ENCODE assay signal across 9 cellular contexts in genomic region chr6:33198853-33199436, GRCh38. TPM values are rescaled to one million over a fixed set of nuclear protein-coding genes. Genes with fewer than 3 reads are reported as not detected.
DNase-seq lines count a peak whose midpoint lies in the region; ATAC-seq, FAIRE-seq and TF ChIP-seq lines count a peak whose summit lies in the region.
"Had no signal": no experiment of that assay in that cellular context is flagged by ENCODE, and none has a peak within 500 bp of the region (broad histone marks: within the 10 kb centered on the region; RNA-seq: fewer than 3 reads in every experiment).

No MANE protein-coding gene starts in this region.

- H3K36me3 Mint-ChIP-seq in astrocyte (ENCODE audit: low read depth, unreplicated experiment): peaks cover 46% of the 10 kb centered on the region

- H3K4me1 Mint-ChIP-seq in astrocyte (ENCODE audit: low read depth, unreplicated experiment): peaks cover 33% of the 10 kb centered on the region

- ATAC-seq in heart left ventricle (no peak), Right ventricle myocardium superior (ENCODE audit: poor library complexity) (no peak), lower lobe of right lung (no peak), upper lobe of right lung (no peak)

- H2AFZ ChIP-seq in astrocyte (ENCODE audit: low read depth, low read length): no peak overlapping the region

- no peak for TF ChIP-seq POLR2A in heart left ventricle (IDR thresholded peaks at IDR 0.05)

- no peak for FAIRE-seq in astrocyte (lab: Jason Lieb, UNC)

- TF ChIP-seq CTCF in heart left ventricle (IDR thresholded peaks at IDR 0.05): no peak
- no peak for TF ChIP-seq CTCF in astrocyte (IDR thresholded peaks at IDR 0.05; ENCODE audit: insufficient read depth, low read depth, low read length)
- TF ChIP-seq CTCF in lower lobe of right lung (IDR thresholded peaks at IDR 0.05): no peak
- no peak for TF ChIP-seq CTCF in upper lobe of right lung (IDR thresholded peaks at IDR 0.05)

- H4K20me1 ChIP-seq in astrocyte (ENCODE audit: insufficient read depth, low read length): peaks cover 83% of the 10 kb centered on the region

- no peaks in the 10 kb centered on the region for H3K27me3 ChIP-seq in heart left ventricle
- no peaks in the 10 kb centered on the region for H3K27me3 ChIP-seq in astrocyte (ENCODE audit: insufficient read depth, low read length)
- no peaks in the 10 kb centered on the region for H3K27me3 ChIP-seq in lower lobe of right lung (ENCODE audit: low read depth)
- no peaks in the 10 kb centered on the region for H3K27me3 ChIP-seq in upper lobe of right lung

- H3K9ac ChIP-seq in astrocyte (ENCODE audit: low read length): peak overlapping the region; percentile 100

- H3K4me3 ChIP-seq in heart left ventricle (peak overlapping the region in 11 of 12 donors; percentile 59 to 98 (median 81)), astrocyte (ENCODE audit: insufficient read depth, low read depth, low read length) (peak overlapping the region; percentile 98), lower lobe of right lung (peak overlapping the region; percentile 88), upper lobe of right lung (peak overlapping the region; percentile 79)

- peak overlapping the region; percentile 96 for H3K4me2 ChIP-seq in astrocyte (ENCODE audit: low read length)

- intact Hi-C loops in heart left ventricle (cut with DNase I): loop anchor here in 7 of 10 donors (2.0 to 5.0 kb wide), 3 partner anchors 36 to 38 kb away; no protein-coding TSS in a partner anchor
- intact Hi-C loops in Right ventricle myocardium superior (cut with DNase I): no loop called here
- intact Hi-C loops in lower lobe of right lung (cut with DNase I): no loop called here
- intact Hi-C loops in upper lobe of right lung (cut with DNase I): no loop called here

- H3K4me1 ChIP-seq in heart left ventricle (peaks cover 8 to 72% (median 47%) of the 10 kb centered on the region in 12 donors), astrocyte (ENCODE audit: insufficient read depth, low read length) (peaks cover 28% of the 10 kb centered on the region), lower lobe of right lung (peaks cover 53% of the 10 kb centered on the region), upper lobe of right lung (peaks cover 40% of the 10 kb centered on the region)

- peaks cover 68% of the 10 kb centered on the region for H3K79me2 ChIP-seq in astrocyte (ENCODE audit: insufficient read depth, low read length)

- no peak for DNase-seq in heart left ventricle
- DNase-seq in Right ventricle myocardium superior: no peak
- no peak for DNase-seq in astrocyte (ENCODE audit: low read depth)
- DNase-seq in lower lobe of right lung: no peak
- peak; percentile 57 for DNase-seq in upper lobe of right lung
- DNase-seq in CD1c-positive myeloid dendritic cell (ENCODE audit: extremely low spot score): no peak
- no peak for DNase-seq in germinal center (ENCODE audit: low spot score)
- DNase-seq in NCI-H2227 treated with DMSO at 0.1 percent for 48 hours (lab: John Stamatoyannopoulos, UW): no peak
- DNase-seq: T-helper 9 cell had no signal

- WGBS in heart left ventricle, 4 donors: 35 to 39% (median 38%) methylated on average over 3 of the region's 3 CpGs

- no peaks in the 10 kb centered on the region for H3K9me3 ChIP-seq in heart left ventricle
- no peaks in the 10 kb centered on the region for H3K9me3 ChIP-seq in astrocyte (ENCODE audit: insufficient read depth, low read depth, low read length)
- no peaks in the 10 kb centered on the region for H3K9me3 ChIP-seq in lower lobe of right lung
- no peaks in the 10 kb centered on the region for H3K9me3 ChIP-seq in upper lobe of right lung

- H3K9me3 Mint-ChIP-seq in astrocyte (ENCODE audit: unreplicated experiment): no peaks in the 10 kb centered on the region

- H3K27ac ChIP-seq in heart left ventricle: peak overlapping the region in 10 of 12 donors; percentile 93 to 100 (median 98)
- no peak overlapping the region for H3K27ac ChIP-seq in astrocyte (ENCODE audit: low read depth, low read length)
- H3K27ac ChIP-seq in lower lobe of right lung: peak overlapping the region; percentile 95
- peak overlapping the region; percentile 97 for H3K27ac ChIP-seq in upper lobe of right lung

- H3K36me3 ChIP-seq in heart left ventricle (peaks cover 0 to 69% (median 55%) of the 10 kb centered on the region in 9 donors), astrocyte (ENCODE audit: insufficient read depth, low read length) (peaks cover 55% of the 10 kb centered on the region), lower lobe of right lung (peaks cover 56% of the 10 kb centered on the region), upper lobe of right lung (peaks cover 56% of the 10 kb centered on the region)

- H3K4me3 Mint-ChIP-seq in astrocyte (ENCODE audit: unreplicated experiment): peak overlapping the region; percentile 91

- peak overlapping the region; percentile 54 for H3K27ac Mint-ChIP-seq in astrocyte (ENCODE audit: unreplicated experiment)

- H3K27me3 Mint-ChIP-seq in astrocyte (ENCODE audit: low read depth, unreplicated experiment): no peaks in the 10 kb centered on the region

RNA-seq across cellular contexts. Expression of gene RXRB, which starts 1.5 kb away (rescaled TPM):
- total RNA-seq in heart left ventricle: 10 to 100 TPM; 20.7 to 39.6 (median 33.4) TPM
- 10 to 100 TPM; 24.6 to 29.8 TPM for polyA plus RNA-seq in heart left ventricle
- 37.9 TPM for total RNA-seq in Right ventricle myocardium superior
- total RNA-seq in astrocyte: 34.0 and 39.4 TPM in 2 replicates
- total RNA-seq in lower lobe of right lung: 47.4 TPM
- 46.6 TPM for total RNA-seq in upper lobe of right lung

RNA-seq across cellular contexts. Expression of gene SLC39A7, which starts 1.7 kb away (rescaled TPM):
- total RNA-seq in heart left ventricle: 10 to 100 TPM; 42.4 to 70.4 (median 55.3) TPM
- 100 to 1,000 TPM in 1 of 2 donors, 10 to 100 TPM in 1; 39.9 to 197 TPM for polyA plus RNA-seq in heart left ventricle
- 46.0 TPM for total RNA-seq in Right ventricle myocardium superior
- 150 and 164 TPM in 2 replicates for total RNA-seq in astrocyte
- total RNA-seq in lower lobe of right lung: 76.0 TPM
- 89.1 TPM for total RNA-seq in upper lobe of right lung

RNA-seq across cellular contexts. Expression of gene HSD17B8, which starts 5.5 kb away (rescaled TPM):
- total RNA-seq in heart left ventricle (10 to 100 TPM; 15.8 to 31.7 (median 18.8) TPM), Right ventricle myocardium superior (25.1 TPM), astrocyte (2.1 and 2.6 TPM in 2 replicates), lower lobe of right lung (13.3 TPM), upper lobe of right lung (14.7 TPM)
- 10 to 100 TPM; 16.7 to 17.9 TPM for polyA plus RNA-seq in heart left ventricle

RNA-seq across cellular contexts. Expression of gene COL11A2, which starts 6.7 kb away (rescaled TPM):
- total RNA-seq in heart left ventricle: 1 to 10 TPM in 4 of 9 donors, under 1 TPM in 5; 0.42 to 2.3 (median 0.93) TPM
- 1 to 10 TPM in 1 of 2 donors, under 1 TPM in 1; 0.39 to 4.9 TPM for polyA plus RNA-seq in heart left ventricle
- total RNA-seq in Right ventricle myocardium superior: 0.94 TPM
- 1.3 and 2.2 TPM in 2 replicates for total RNA-seq in astrocyte
- 0.77 TPM for total RNA-seq in lower lobe of right lung
- total RNA-seq in upper lobe of right lung: 1.2 TPM

RNA-seq across cellular contexts. Expression of gene RING1, which starts 9.4 kb away (rescaled TPM):
- total RNA-seq in heart left ventricle (10 to 100 TPM in 8 of 9 donors, 1 to 10 TPM in 1; 8.4 to 32.2 (median 27.3) TPM), Right ventricle myocardium superior (26.4 TPM), astrocyte (30.8 and 31.1 TPM in 2 replicates), lower lobe of right lung (43.1 TPM), upper lobe of right lung (42.0 TPM)
- 10 to 100 TPM; 26.2 to 36.9 TPM for polyA plus RNA-seq in heart left ventricle

Comparison
In these comparisons a context has a peak if more than half of its experiments do, and no peak if none do; other contexts are left out.
1. intact Hi-C loops: an anchor here in heart left ventricle (2.0 to 5.0 kb wide); none called in Right ventricle myocardium superior, lower lobe of right lung and upper lobe of right lung.